In the genomic region with DNA sequence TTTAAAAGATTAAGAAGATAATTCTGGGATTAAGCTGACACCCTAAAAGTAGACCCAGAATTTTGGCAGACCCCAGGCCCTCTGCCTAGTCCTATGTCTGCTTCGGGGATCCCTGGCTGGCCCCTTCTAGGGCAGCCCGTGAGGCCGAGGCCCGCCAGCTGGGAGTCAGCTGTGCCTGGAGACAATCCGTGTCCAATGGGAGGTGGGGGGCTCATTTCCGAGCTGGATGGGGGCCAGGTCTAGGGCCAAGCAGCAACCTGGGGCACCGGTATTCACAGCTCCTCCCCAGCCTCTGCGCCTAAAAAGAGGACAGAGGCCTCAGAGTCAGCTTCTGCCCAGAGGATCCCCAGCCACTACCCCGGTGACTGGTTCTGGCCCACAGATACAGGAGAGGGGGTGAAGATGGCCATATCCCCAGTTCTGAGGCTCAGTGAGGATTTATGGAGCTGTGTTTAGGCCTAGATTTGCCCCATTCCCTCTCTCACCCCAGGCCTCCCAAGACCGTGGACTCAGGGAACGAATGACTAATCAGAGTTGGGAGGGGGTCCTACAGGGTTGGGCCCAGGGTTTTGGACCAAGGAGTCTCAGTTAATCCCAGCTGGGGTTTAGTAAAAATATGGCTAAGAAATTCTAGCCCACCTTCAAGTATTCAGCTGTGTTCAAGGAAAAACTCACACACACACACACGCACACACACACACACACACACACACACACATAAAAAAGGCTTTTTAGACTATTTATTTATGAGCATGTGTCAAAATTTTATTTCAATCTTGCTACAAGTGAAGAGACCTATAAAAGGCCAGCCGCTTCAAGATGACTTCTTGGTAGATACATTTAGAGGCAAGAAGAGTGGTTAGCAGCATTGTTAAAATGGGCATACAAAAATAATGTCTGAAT, we compare ENCODE assay signal across 1 cellular context.
TF ChIP-seq lines count a peak whose summit lies in the region.

No MANE protein-coding gene starts in this region.

TF ChIP-seq in WTC11, 78 proteins besides CTCF, POLR2A, EP300 and RAD21:
- no peak for TF ChIP-seq EMX1 (CRISPR knock-in tag; IDR thresholded peaks at IDR 0.05)
